In genomic region chr11:86193297-86194095, GRCh38 we compare ENCODE assay signal across 1 cellular context.
TF ChIP-seq lines count a peak whose summit lies in the region.

No MANE protein-coding gene starts in this region.

TF ChIP-seq in GM12878, 131 proteins besides CTCF, POLR2A, EP300 and RAD21 (continued from another document and continues in another):
- TF ChIP-seq MEF2A (IDR thresholded peaks at IDR 0.05; ENCODE audit: insufficient read depth, low read depth, low read length) (no peak), GABPA (IDR thresholded peaks at IDR 0.05; ENCODE audit: low read depth) (peak; percentile 82), KDM1A (IDR thresholded peaks at IDR 0.05; ENCODE audit: borderline replicate concordance) (no peak), CBX5 (IDR thresholded peaks at IDR 0.05; ENCODE audit: low read depth) (no peak), JUNB (IDR thresholded peaks at IDR 0.05) (peak; percentile 46), USF1 (IDR thresholded peaks at IDR 0.05; ENCODE audit: borderline replicate concordance, extremely low read length, insufficient read depth, low read depth, low read length) (no peak), SMC3 (IDR thresholded peaks at IDR 0.05; ENCODE audit: borderline replicate concordance, low read length) (peak; percentile 95), ZNF207 (IDR thresholded peaks at IDR 0.05; ENCODE audit: borderline replicate concordance) (peak; percentile 50; the same call in 1 of the 2 replicates), JUND (IDR thresholded peaks at IDR 0.05; ENCODE audit: low read depth, low read length) (no peak), ZBTB4 (CRISPR knock-in tag; IDR thresholded peaks at IDR 0.05) (no peak), IKZF1 (conservative IDR thresholded peaks at IDR 0.05) (peak; percentile 93), HSF1 (IDR thresholded peaks at IDR 0.05; ENCODE audit: low read depth, low read length) (no peak), SPI1 (IDR thresholded peaks at IDR 0.05; ENCODE audit: borderline replicate concordance, insufficient read depth, low read depth, low read length) (peak; percentile 97), SREBF2 (IDR thresholded peaks at IDR 0.05; ENCODE audit: low read length) (no peak), FOXM1 (IDR thresholded peaks at IDR 0.05; ENCODE audit: low read depth, low read length) (peak; percentile 82), IRF3 (IDR thresholded peaks at IDR 0.05) (no peak), TCF3 (IDR thresholded peaks at IDR 0.05; ENCODE audit: borderline replicate concordance, insufficient read depth, low read depth, low read length) (no peak), ZBTB40 (IDR thresholded peaks at IDR 0.05; ENCODE audit: borderline replicate concordance) (peak; percentile 75; the same call in 1 of the 2 replicates), MYC (IDR thresholded peaks at IDR 0.05; ENCODE audit: insufficient read depth, insufficient read length, insufficient replicate concordance, low read length, severe bottlenecking) (no peak), ASH2L (IDR thresholded peaks at IDR 0.05; ENCODE audit: borderline replicate concordance, low read depth) (no peak), LARP7 (IDR thresholded peaks at IDR 0.05) (no peak), ZBTB33 (IDR thresholded peaks at IDR 0.05) (no peak), ZNF592 (IDR thresholded peaks at IDR 0.05) (peak; percentile 45; the same call in 1 of the 2 replicates), ETV6 (conservative IDR thresholded peaks at IDR 0.05 in 1 of 2, IDR thresholded peaks at IDR 0.05 in 1 of 2; ENCODE audit: borderline replicate concordance in 1 of 2, low read depth in 1 of 2) (peak in 1 of 2 experiments; percentile 93; a peak in 2 of 4 replicates), ZNF687 (IDR thresholded peaks at IDR 0.05) (peak; percentile 96), NR2F1 (conservative IDR thresholded peaks at IDR 0.05) (peak; percentile 92), NFIC (IDR thresholded peaks at IDR 0.05; ENCODE audit: low read depth, low read length) (peak; percentile 59; the same call in 1 of the 2 replicates), ZSCAN29 (IDR thresholded peaks at IDR 0.05) (no peak), NKRF (conservative IDR thresholded peaks at IDR 0.05) (peak; percentile 61; the same call in 1 of the 2 replicates), CREM (IDR thresholded peaks at IDR 0.05; ENCODE audit: low read depth) (peak; percentile 23; the same call in 1 of the 2 replicates), BMI1 (IDR thresholded peaks at IDR 0.05; ENCODE audit: borderline replicate concordance) (0 out of 2 replicates have a peak, but pooled peaks have one; percentile 46)
